ENCODE assay signal across 20 cellular contexts in genomic region chr6:13507306-13507855, GRCh38.
"Had no signal": no experiment of that assay in that cellular context is flagged by ENCODE, and none has a peak within 500 bp of the region (broad histone marks: within the 10 kb centered on the region; RNA-seq: fewer than 3 reads in every experiment).

No MANE protein-coding gene starts in this region.

- DNase-seq: effector CD8-positive, alpha-beta T cell; endodermal cell; foreskin keratinocyte; heart left ventricle; kidney; left lung; lower lobe of right lung; naive thymus-derived CD8-positive, alpha-beta T cell; nephron progenitor cell; nucleus accumbens; right cardiac atrium; spleen; stimulated activated CD4-positive, alpha-beta T cell treated with anti-CD3 and anti-CD28 coated beads, Interleukin-4, amount 100 ng/mL, for 4 hours; stimulated activated naive CD8-positive, alpha-beta T cell treated with anti-CD3 and anti-CD28 coated beads, Interleukin-15, Interleukin-2, amounts not matched to agents 100 U/mL and 50 U/mL, for 24 hours; substantia nigra; testis; tibial artery had no signal

- ATAC-seq: esophagus mucosa; foreskin keratinocyte; gastroesophageal sphincter; left lung; lower lobe of right lung; naive thymus-derived CD8-positive, alpha-beta T cell; stimulated activated memory B cell treated with anti-CD40 and anti-IgM and Interleukin-4, amounts not matched to agents 10 μg/mL and 1 μg/mL and 100 μg/mL, for 72 hours; stimulated activated naive CD8-positive, alpha-beta T cell treated with anti-CD3 and anti-CD28 coated beads, Interleukin-15, Interleukin-2, amounts not matched to agents 100 U/mL and 50 U/mL, for 24 hours had no signal
